In genomic region chr5:80854583-80854982, GRCh38 we compare ENCODE assay signal across 27 cellular contexts.
"Had no signal": no experiment of that assay in that cellular context is flagged by ENCODE, and none has a peak within 500 bp of the region (broad histone marks: within the 10 kb centered on the region; RNA-seq: fewer than 3 reads in every experiment).

No MANE protein-coding gene starts in this region.

- H3K27ac ChIP-seq: epithelial cell of prostate, esophagus squamous epithelium, gastrocnemius medialis, heart right ventricle, left lung, lower lobe of right lung had no signal

- H3K27ac Mint-ChIP-seq: dendritic cell treated with granulocyte-macrophage colony-stimulating factor and Interleukin-4, amounts not matched to agents 40 ng/mL and 50 ng/mL, for 4 days; effector memory CD8-positive, alpha-beta T cell; endodermal cell; mesothelial cell of epicardium had no signal

- H3K27me3 ChIP-seq: esophagus squamous epithelium, gastrocnemius medialis, heart right ventricle, left lung had no signal

- FAIRE-seq: endometrium, keratinocyte had no signal

- DNase-seq: cortex of kidney; effector CD8-positive, alpha-beta T cell; effector memory CD8-positive, alpha-beta T cell; endodermal cell; erythroblast; esophagus squamous epithelium; foreskin fibroblast; foreskin melanocyte; gastrocnemius medialis; glutamatergic neuron; head of caudate nucleus; heart right ventricle; hippocampal formation; left cardiac atrium; left lung; left ventricle myocardium superior; lower lobe of right lung; mesenchymal stem cell; mucosa of descending colon; naive B cell; naive thymus-derived CD8-positive, alpha-beta T cell had no signal

- H3K9me3 ChIP-seq: gastrocnemius medialis had no signal

- H3K4me1 Mint-ChIP-seq: endodermal cell, mesothelial cell of epicardium, naive B cell had no signal

- H3K4me3 ChIP-seq: esophagus squamous epithelium, gastrocnemius medialis, heart right ventricle, left lung, lower lobe of right lung, mucosa of descending colon had no signal

- ATAC-seq: effector memory CD8-positive, alpha-beta T cell; esophagus mucosa; gastrocnemius medialis; heart right ventricle; left cardiac atrium; left lung; left ventricle myocardium superior; lower lobe of right lung; mucosa of descending colon; naive thymus-derived CD8-positive, alpha-beta T cell had no signal

- H3K4me1 ChIP-seq: esophagus squamous epithelium, gastrocnemius medialis, heart right ventricle, left lung, lower lobe of right lung had no signal

- H3K4me3 Mint-ChIP-seq: dendritic cell treated with granulocyte-macrophage colony-stimulating factor and Interleukin-4, amounts not matched to agents 40 ng/mL and 50 ng/mL, for 4 days; effector memory CD8-positive, alpha-beta T cell; endodermal cell; mesothelial cell of epicardium; naive thymus-derived CD8-positive, alpha-beta T cell had no signal

- H3K27me3 Mint-ChIP-seq: dendritic cell treated with granulocyte-macrophage colony-stimulating factor and Interleukin-4, amounts not matched to agents 40 ng/mL and 50 ng/mL, for 4 days; effector memory CD8-positive, alpha-beta T cell; naive B cell; naive thymus-derived CD8-positive, alpha-beta T cell had no signal
